In genomic region chr1:33296082-33296458, GRCh38 we compare ENCODE assay signal across 2 cellular contexts.
TF ChIP-seq lines count a peak whose summit lies in the region.

No MANE protein-coding gene starts in this region.

TF ChIP-seq in liver, 16 proteins besides CTCF, POLR2A, EP300 and RAD21:
- peak; percentile 37 for TF ChIP-seq SP1 (IDR thresholded peaks at IDR 0.05)
- TF ChIP-seq FOXA1 (IDR thresholded peaks at IDR 0.05), result no peak
- TF ChIP-seq JUND (IDR thresholded peaks at IDR 0.05), result peak in 1 of 2 donors; percentile 6
- TF ChIP-seq FOXA2 (IDR thresholded peaks at IDR 0.05), result no peak
- peak; percentile 55 to 74 for TF ChIP-seq HNF4A (conservative IDR thresholded peaks at IDR 0.05)
- peak in 1 of 2 donors; percentile 27 for TF ChIP-seq EGR1 (IDR thresholded peaks at IDR 0.05; ENCODE audit: low read depth in 2 of 2)
- TF ChIP-seq RXRA (IDR thresholded peaks at IDR 0.05), result peak in 1 of 2 donors; percentile 39
- TF ChIP-seq, protein P1, sequence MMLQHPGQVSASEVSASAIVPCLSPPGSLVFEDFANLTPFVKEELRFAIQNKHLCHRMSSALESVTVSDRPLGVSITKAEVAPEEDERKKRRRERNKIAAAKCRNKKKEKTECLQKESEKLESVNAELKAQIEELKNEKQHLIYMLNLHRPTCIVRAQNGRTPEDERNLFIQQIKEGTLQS (IDR thresholded peaks at IDR 0.05), result no peak
- TF ChIP-seq HNF4G (IDR thresholded peaks at IDR 0.05), result no peak
- TF ChIP-seq YY1 (IDR thresholded peaks at IDR 0.05), result peak; percentile 1
- no peak for TF ChIP-seq GABPA (IDR thresholded peaks at IDR 0.05 in 1 of 2, conservative IDR thresholded peaks at IDR 0.05 in 1 of 2)

TF ChIP-seq in HepG2, 621 proteins besides CTCF, POLR2A, EP300 and RAD21:
- no peak for TF ChIP-seq PPARG (CRISPR knock-in tag; conservative IDR thresholded peaks at IDR 0.05)
- TF ChIP-seq, protein P2, sequence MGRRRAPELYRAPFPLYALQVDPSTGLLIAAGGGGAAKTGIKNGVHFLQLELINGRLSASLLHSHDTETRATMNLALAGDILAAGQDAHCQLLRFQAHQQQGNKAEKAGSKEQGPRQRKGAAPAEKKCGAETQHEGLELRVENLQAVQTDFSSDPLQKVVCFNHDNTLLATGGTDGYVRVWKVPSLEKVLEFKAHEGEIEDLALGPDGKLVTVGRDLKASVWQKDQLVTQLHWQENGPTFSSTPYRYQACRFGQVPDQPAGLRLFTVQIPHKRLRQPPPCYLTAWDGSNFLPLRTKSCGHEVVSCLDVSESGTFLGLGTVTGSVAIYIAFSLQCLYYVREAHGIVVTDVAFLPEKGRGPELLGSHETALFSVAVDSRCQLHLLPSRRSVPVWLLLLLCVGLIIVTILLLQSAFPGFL (CRISPR knock-in tag; IDR thresholded peaks at IDR 0.05), result no peak
- no peak for TF ChIP-seq ATM (IDR thresholded peaks at IDR 0.05; ENCODE audit: borderline replicate concordance)
- no peak for TF ChIP-seq ZNF326 (CRISPR knock-in tag; IDR thresholded peaks at IDR 0.05; ENCODE audit: borderline replicate concordance)
- TF ChIP-seq RELA (CRISPR knock-in tag; IDR thresholded peaks at IDR 0.05), result no peak
- TF ChIP-seq RORA (CRISPR knock-in tag; IDR thresholded peaks at IDR 0.05), result no peak
- no peak for TF ChIP-seq SRSF1 (optimal IDR thresholded peaks at IDR 0.05; ENCODE audit: low read depth, low read length)
